Comparison of ENCODE assay signal across 30 cellular contexts in genomic region chr16:31085873-31086628, GRCh38. TPM values are rescaled to one million over a fixed set of nuclear protein-coding genes. Genes with fewer than 3 reads are reported as not detected.
DNase-seq lines count a peak whose midpoint lies in the region; ATAC-seq and TF ChIP-seq lines count a peak whose summit lies in the region.
"Had no signal": no experiment of that assay in that cellular context is flagged by ENCODE, and none has a peak within 500 bp of the region (broad histone marks: within the 10 kb centered on the region; RNA-seq: fewer than 3 reads in every experiment).

No MANE protein-coding gene starts in this region.

- no peak overlapping the region for H2BK12ac ChIP-seq in neuronal stem cell (ENCODE audit: low read length)

- H4K91ac ChIP-seq in neuronal stem cell (ENCODE audit: low read depth, low read length, poor library complexity): no peak overlapping the region

- H3K4ac ChIP-seq in neuronal stem cell (ENCODE audit: low read length): no peak overlapping the region

- H3K9me3 ChIP-seq in neuronal stem cell (replicated peaks in 1 of 2; ENCODE audit: control insufficient read depth in 2 of 2, insufficient read depth in 1 of 2, low read depth in 1 of 2, low read length in 2 of 2): peaks cover 0 to 2% of the 10 kb centered on the region in 2 donors
- H3K9me3 ChIP-seq: esophagus squamous epithelium, HAP-1, upper lobe of right lung had no signal

- H3K79me1 ChIP-seq in neuronal stem cell (ENCODE audit: low read depth, low read length): peaks cover 5% of the 10 kb centered on the region

- no peak overlapping the region for H2BK5ac ChIP-seq in neuronal stem cell (ENCODE audit: low read length)

- no peak overlapping the region for H2AK5ac ChIP-seq in neuronal stem cell (ENCODE audit: low read depth, low read length)

- H3K4me3 Mint-ChIP-seq in GM23338 (no peak overlapping the region), endothelial cell (ENCODE audit: unreplicated experiment) (peak overlapping the region; percentile 60)
- H3K4me3 Mint-ChIP-seq: activated T-helper 1 cell treated with anti-CD3 and anti-CD28 coated beads, Interleukin-12 subunit alpha, Interleukin-12 subunit beta, Interleukin-2, Interleukin-4 antibody, amounts not matched to agents 30 ng/mL and 10 ng/mL and 1 ng/mL, durations not matched to agents 14 hours and 24 hours and 36 hours; immature natural killer cell had no signal

- H4K20me1 ChIP-seq in GM23338 (replicated peaks; ENCODE audit: insufficient read depth): no peaks in the 10 kb centered on the region; the same call in 1 of the 2 replicates

- H3K9me3 Mint-ChIP-seq in GM23338 (no peaks in the 10 kb centered on the region), endothelial cell (ENCODE audit: unreplicated experiment) (no peaks in the 10 kb centered on the region)
- H3K9me3 Mint-ChIP-seq: activated T-helper 1 cell treated with anti-CD3 and anti-CD28 coated beads, Interleukin-12 subunit alpha, Interleukin-12 subunit beta, Interleukin-2, Interleukin-4 antibody, amounts not matched to agents 30 ng/mL and 10 ng/mL and 1 ng/mL, durations not matched to agents 14 hours and 24 hours and 36 hours; immature natural killer cell; naive B cell had no signal

- H3K4me1 Mint-ChIP-seq in GM23338: peaks cover 5% of the 10 kb centered on the region; the same call in 1 of the 3 replicates
- peaks cover 2% of the 10 kb centered on the region for H3K4me1 Mint-ChIP-seq in endothelial cell (ENCODE audit: unreplicated experiment)

- H3K36me3 Mint-ChIP-seq in GM23338 (ENCODE audit: low read depth) (peaks cover 21% of the 10 kb centered on the region), endothelial cell (ENCODE audit: low read depth, unreplicated experiment) (peaks cover 15% of the 10 kb centered on the region)
- H3K36me3 Mint-ChIP-seq: naive B cell had no signal

- no peak for TF ChIP-seq CTCF in GM23338 (conservative IDR thresholded peaks at IDR 0.05; ENCODE audit: low read depth in 2 of 2)
- TF ChIP-seq CTCF in endothelial cell (IDR thresholded peaks at IDR 0.05; ENCODE audit: unreplicated experiment): no peak

- H3K23ac ChIP-seq in neuronal stem cell (ENCODE audit: low read depth, low read length, poor library complexity): no peak overlapping the region

- H3K27ac Mint-ChIP-seq in GM23338: peak overlapping the region; percentile 29; the same call in 1 of the 2 replicates
- H3K27ac Mint-ChIP-seq in endothelial cell (ENCODE audit: unreplicated experiment): no peak overlapping the region
- H3K27ac Mint-ChIP-seq: activated T-helper 1 cell treated with anti-CD3 and anti-CD28 coated beads, Interleukin-12 subunit alpha, Interleukin-12 subunit beta, Interleukin-2, Interleukin-4 antibody, amounts not matched to agents 30 ng/mL and 10 ng/mL and 1 ng/mL, durations not matched to agents 14 hours and 24 hours and 36 hours had no signal

- no peaks in the 10 kb centered on the region for H3K9me2 ChIP-seq in GM23338 (ENCODE audit: insufficient read depth)

- peak overlapping the region; percentile 65 for H4K8ac ChIP-seq in neuronal stem cell (ENCODE audit: low read depth, low read length)

- no peak overlapping the region for H2BK120ac ChIP-seq in neuronal stem cell (ENCODE audit: low read depth, low read length)

- H3K36me3 ChIP-seq in GM23338 (ENCODE audit: insufficient read depth): no peaks in the 10 kb centered on the region
- H3K36me3 ChIP-seq in neuronal stem cell (replicated peaks in 1 of 2; ENCODE audit: control insufficient read depth in 2 of 2, insufficient read depth in 2 of 2, low read length in 2 of 2): peaks cover 33 to 58% of the 10 kb centered on the region in 2 donors

- no peak overlapping the region for H3K9ac ChIP-seq in neuronal stem cell (ENCODE audit: low read depth, low read length, poor library complexity)
- H3K9ac ChIP-seq: KMS-11 had no signal

- ATAC-seq in GM23338 (no peak), GM21526 (IDR thresholded peaks at IDR 0.05; ENCODE audit: low FRiP score, unreplicated experiment) (no peak)
- ATAC-seq: left lobe of liver, upper lobe of right lung had no signal

- H3K4me1 ChIP-seq in GM23338 (ENCODE audit: insufficient read depth): no peaks in the 10 kb centered on the region
- H3K4me1 ChIP-seq in neuronal stem cell (ENCODE audit: control insufficient read depth in 2 of 2, insufficient read depth in 1 of 2, low read depth in 1 of 2, low read length in 2 of 2): no peaks in the 10 kb centered on the region
- H3K4me1 ChIP-seq: HAP-1, upper lobe of right lung had no signal

- WGBS in neuronal stem cell (ENCODE audit: extremely low coverage in 2 of 2, insufficient read length in 2 of 2, insufficient replicate concordance in 1 of 2), 2 donors: no CpG with 5 or more reads among the region's 18 CpGs

- DNase-seq in GM23338 (ENCODE audit: low spot score): no peak
- DNase-seq in NCI-H526 treated with DMSO at 0.1 percent for 48 hours (lab: John Stamatoyannopoulos, UW): peak; percentile 29
- no peak for DNase-seq in endothelial cell (ENCODE audit: low spot score)
- DNase-seq in neuronal stem cell (ENCODE audit: low spot score): no peak
- no peak for DNase-seq in G401 (ENCODE audit: low spot score)
- DNase-seq in hypothalamus (lab: John Stamatoyannopoulos, UW): no peak
- DNase-seq: activated CD4-positive, alpha-beta T cell treated with anti-CD3 and anti-CD28 coated beads, Interleukin-2, amount 50 U/mL, for 1 hour; activated naive CD4-positive, alpha-beta T cell treated with anti-CD3 and anti-CD28 coated beads, Interleukin-2, amount 50 U/mL, for 16 hours; Calu3; cortex of kidney; DND-41; esophagus squamous epithelium; immature natural killer cell; MV-4-11; naive B cell; NCI-H1436 treated with DMSO at 0.1 percent for 48 hours; NCI-H446; NCI-H82; retina; RPMI8226; stimulated activated CD4-positive, alpha-beta T cell treated with anti-CD3 and anti-CD28 coated beads, Interleukin-2, amount 100 ng/mL, for 48 hours; substantia nigra; upper lobe of right lung; WERI-Rb-1 had no signal

- H3K4me2 ChIP-seq in GM23338 (no peak overlapping the region), neuronal stem cell (ENCODE audit: insufficient read depth, low read length, poor library complexity, severe bottlenecking) (no peak overlapping the region)
- H3K4me2 ChIP-seq: KMS-11 had no signal

- H2AFZ ChIP-seq in GM23338: no peak overlapping the region
- H2AFZ ChIP-seq in neuronal stem cell (ENCODE audit: low read length): no peak overlapping the region

- H3K18ac ChIP-seq in neuronal stem cell (ENCODE audit: low read length): no peak overlapping the region

- peaks cover 17% of the 10 kb centered on the region for H3K27me3 Mint-ChIP-seq in GM23338 (ENCODE audit: insufficient read depth, low read depth, poor library complexity)
- peaks cover 25% of the 10 kb centered on the region for H3K27me3 Mint-ChIP-seq in endothelial cell (ENCODE audit: unreplicated experiment)
- H3K27me3 Mint-ChIP-seq: naive B cell had no signal

- no peaks in the 10 kb centered on the region for H3F3A ChIP-seq in GM23338 (replicated peaks; ENCODE audit: low read depth)

- H3K4me3 ChIP-seq in GM23338: no peak overlapping the region
- no peak overlapping the region for H3K4me3 ChIP-seq in neuronal stem cell (ENCODE audit: low read length in 2 of 2)
- H3K4me3 ChIP-seq: esophagus squamous epithelium, HAP-1, upper lobe of right lung had no signal

- in situ Hi-C loops in G401 (cut with HindIII; ENCODE audit: low sequenced_read_pairs): no loop called here

- H3K79me2 ChIP-seq in GM23338 (replicated peaks; ENCODE audit: insufficient read depth): no peaks in the 10 kb centered on the region

- H3K27me3 ChIP-seq in GM23338 (ENCODE audit: insufficient read depth) (no peaks in the 10 kb centered on the region), neuronal stem cell (ENCODE audit: control insufficient read depth in 3 of 3, insufficient read depth in 3 of 3, low read depth in 1 of 3, low read length in 3 of 3) (no peaks in the 10 kb centered on the region)
- H3K27me3 ChIP-seq: esophagus squamous epithelium, upper lobe of right lung had no signal

- no peak overlapping the region for H3K14ac ChIP-seq in neuronal stem cell (ENCODE audit: low read length)

- H3K27ac ChIP-seq in GM23338 (ENCODE audit: low read depth): no peak overlapping the region
- no peak overlapping the region for H3K27ac ChIP-seq in neuronal stem cell (replicated peaks; ENCODE audit: low read length)
- H3K27ac ChIP-seq: C4-2B, esophagus squamous epithelium, KMS-11, upper lobe of right lung had no signal

- H2BK15ac ChIP-seq in neuronal stem cell (ENCODE audit: low read length): no peak overlapping the region

RNA-seq across cellular contexts. Expression of gene PRSS53, which starts 2.7 kb away (rescaled TPM):
- total RNA-seq in GM23338 (2014; rRNA removed; shearing (Covaris generic)): 1.6 and 2.7 TPM in 2 replicates
- 0.16 and 0.36 TPM in 2 replicates for polyA plus RNA-seq in GM23338 (2016; fragmentation: Nextera tagmentation; extraction: Ambion mirVana)
- total RNA-seq in endothelial cell (ENCODE audit: unreplicated experiment): 1.8 TPM
- 1.6 TPM for polyA plus RNA-seq in neuronal stem cell (2013, experiment 1 of 2)
- 1.9 TPM for polyA plus RNA-seq in neuronal stem cell (2013, experiment 2 of 2)
- 0.44 and 2.8 TPM in 2 replicates for total RNA-seq in G401 (2014; rRNA removed; shearing (Covaris generic))

RNA-seq across cellular contexts. Expression of gene VKORC1, which starts 8.5 kb away (rescaled TPM):
- total RNA-seq in GM23338 (2014; rRNA removed; shearing (Covaris generic)): 100 and 106 TPM in 2 replicates
- polyA plus RNA-seq in GM23338 (2016; fragmentation: Nextera tagmentation; extraction: Ambion mirVana): 89.6 and 96.5 TPM in 2 replicates
- total RNA-seq in endothelial cell (ENCODE audit: unreplicated experiment): 59.6 TPM
- 92.1 TPM for polyA plus RNA-seq in neuronal stem cell (2013, experiment 1 of 2)
- 93.7 TPM for polyA plus RNA-seq in neuronal stem cell (2013, experiment 2 of 2)
- 121 and 129 TPM in 2 replicates for total RNA-seq in G401 (2014; rRNA removed; shearing (Covaris generic))

RNA-seq across cellular contexts. Expression of gene ZNF646, which starts 11.8 kb away (rescaled TPM):
- 19.3 and 29.3 TPM in 2 replicates for total RNA-seq in GM23338 (2014; rRNA removed; shearing (Covaris generic))
- polyA plus RNA-seq in GM23338 (2016; fragmentation: Nextera tagmentation; extraction: Ambion mirVana): 5.3 and 6.3 TPM in 2 replicates
- 25.5 TPM for total RNA-seq in endothelial cell (ENCODE audit: unreplicated experiment)
- 11.7 TPM for polyA plus RNA-seq in neuronal stem cell (2013, experiment 1 of 2)
- 11.2 TPM for polyA plus RNA-seq in neuronal stem cell (2013, experiment 2 of 2)
- total RNA-seq in G401 (2014; rRNA removed; shearing (Covaris generic)): 12.0 and 21.2 TPM in 2 replicates

RNA-seq across cellular contexts. Expression of gene ZNF668, which starts 12.0 kb away (rescaled TPM):
- total RNA-seq in GM23338 (2014; rRNA removed; shearing (Covaris generic)): 13.1 and 20.6 TPM in 2 replicates
- polyA plus RNA-seq in GM23338 (2016; fragmentation: Nextera tagmentation; extraction: Ambion mirVana): 6.2 and 6.5 TPM in 2 replicates
- total RNA-seq in endothelial cell (ENCODE audit: unreplicated experiment): 13.6 TPM
- 6.9 TPM for polyA plus RNA-seq in neuronal stem cell (2013, experiment 1 of 2)
- 7.3 TPM for polyA plus RNA-seq in neuronal stem cell (2013, experiment 2 of 2)
- 27.9 and 52.0 TPM in 2 replicates for total RNA-seq in G401 (2014; rRNA removed; shearing (Covaris generic))

RNA-seq across cellular contexts. Expression of gene BCKDK, which starts 22.1 kb away (rescaled TPM):
- total RNA-seq in GM23338 (2014; rRNA removed; shearing (Covaris generic)): 58.9 and 71.2 TPM in 2 replicates
- 35.9 and 36.1 TPM in 2 replicates for polyA plus RNA-seq in GM23338 (2016; fragmentation: Nextera tagmentation; extraction: Ambion mirVana)
- 56.8 TPM for total RNA-seq in endothelial cell (ENCODE audit: unreplicated experiment)
- polyA plus RNA-seq in neuronal stem cell (2013, experiment 1 of 2): 33.0 TPM
- 30.7 TPM for polyA plus RNA-seq in neuronal stem cell (2013, experiment 2 of 2)
- 52.5 and 55.3 TPM in 2 replicates for total RNA-seq in G401 (2014; rRNA removed; shearing (Covaris generic))
